In genomic region chr11:35664977-35665441, GRCh38 we compare ENCODE assay signal across 11 cellular contexts. TPM values are rescaled to one million over a fixed set of nuclear protein-coding genes. Genes with fewer than 3 reads are reported as not detected.
DNase-seq lines count a peak whose midpoint lies in the region; ATAC-seq, FAIRE-seq and TF ChIP-seq lines count a peak whose summit lies in the region.
"Had no signal": no experiment of that assay in that cellular context is flagged by ENCODE, and none has a peak within 500 bp of the region (broad histone marks: within the 10 kb centered on the region; RNA-seq: fewer than 3 reads in every experiment).

No MANE protein-coding gene starts in this region.

- TF ChIP-seq EP300 in K562 (IDR thresholded peaks at IDR 0.05; ENCODE audit: low read length), result no peak

- TF ChIP-seq RAD21 in K562 (CRISPR knock-in tag; conservative IDR thresholded peaks at IDR 0.05 in 1 of 2, IDR thresholded peaks at IDR 0.05 in 1 of 2), result no peak

- in situ Hi-C loops in KBM-7 (cut with MboI; ENCODE audit: low pct_unique_long_range_greater_than_20kb, low sequenced_read_pairs) (no loop called here), K562 (cut with MboI) (no loop called here)

- H3K9ac ChIP-seq in K562 (ENCODE audit: insufficient read depth in 1 of 2, low read depth in 2 of 2, low read length in 2 of 2), result peak overlapping the region in 1 of 2 experiments; percentile 78; a peak in 2 of 4 replicates
- H3K9ac ChIP-seq: parathyroid adenoma had no signal

- H3K4me3 Mint-ChIP-seq in Calu3 (ENCODE audit: low read depth, unreplicated experiment) (peak overlapping the region; percentile 92), nephron progenitor cell (peak overlapping the region; percentile 40)

- ATAC-seq in K562, result no peak
- no peak for ATAC-seq in GM19035 (IDR thresholded peaks at IDR 0.05; ENCODE audit: unreplicated experiment)

- no peaks in the 10 kb centered on the region for H3K27me3 Mint-ChIP-seq in Calu3 (ENCODE audit: unreplicated experiment)
- H3K27me3 Mint-ChIP-seq in nephron progenitor cell (ENCODE audit: low read depth, poor library complexity), result peaks cover 22% of the 10 kb centered on the region

- BruUV-seq in Calu3 (replicated peaks; lab: Mats Ljungman, UMichigan), result no TSS peak
- no TSS peak for BruUV-seq in K562 (replicated peaks; lab: Mats Ljungman, UMichigan)

- DNase-seq in Calu3, result no peak
- peak; percentile 16 for DNase-seq in KBM-7
- peak in 1 of 4 experiments; percentile 25 for DNase-seq in K562 (ENCODE audit: extremely low read depth in 1 of 4, low spot score in 3 of 4)
- DNase-seq in nephron progenitor cell, result no peak
- no peak for DNase-seq in LoVo (ENCODE audit: low spot score)
- DNase-seq in activated CD4-positive, CD25-positive, alpha-beta regulatory T cell (lab: John Stamatoyannopoulos, UW), result no peak
- DNase-seq: anterior cingulate cortex, NCI-H446 had no signal

- POLR2A ChIA-PET in K562 (lab: Yijun Ruan, JAX), result no interaction called here

- H3K27ac ChIP-seq in K562 (ENCODE audit: extremely low read depth, low read depth, low read length), result peak overlapping the region; percentile 29; the same call in 1 of the 3 replicates
- H3K27ac ChIP-seq: parathyroid adenoma had no signal

- no peak for TF ChIP-seq CTCF in Calu3 (IDR thresholded peaks at IDR 0.05; ENCODE audit: unreplicated experiment)
- no peak for TF ChIP-seq CTCF in K562 (IDR thresholded peaks at IDR 0.05 in 2 of 3, conservative IDR thresholded peaks at IDR 0.05 in 1 of 3; ENCODE audit: insufficient read depth in 2 of 3, low read depth in 1 of 3, low read length in 3 of 3)
- TF ChIP-seq CTCF in nephron progenitor cell (IDR thresholded peaks at IDR 0.05), result no peak

- H3K27ac Mint-ChIP-seq in Calu3 (ENCODE audit: unreplicated experiment), result no peak overlapping the region
- no peak overlapping the region for H3K27ac Mint-ChIP-seq in nephron progenitor cell

- peaks cover 68% of the 10 kb centered on the region for H3K79me2 ChIP-seq in K562 (ENCODE audit: control insufficient read depth, insufficient read depth, low read length)

- FAIRE-seq in K562 (lab: Jason Lieb, UNC), result no peak
- FAIRE-seq: islet of Langerhans had no signal

- 1% methylated on average over 5 of the region's 5 CpGs for WGBS in K562 (ENCODE audit: insufficient coverage, low coverage, missing lambda C conversion rate)

- H3K9me3 ChIP-seq in K562 (replicated peaks; ENCODE audit: control insufficient read depth, insufficient read depth, low read depth, low read length), result no peaks in the 10 kb centered on the region

- CTCF ChIA-PET in Calu3 (lab: Charles Lee) (no interaction called here), K562 (lab: Yijun Ruan, JAX; ENCODE audit: low intra/inter-chr PET ratio) (no interaction called here)

- H3K9me3 Mint-ChIP-seq in Calu3 (ENCODE audit: low read depth, unreplicated experiment) (peaks cover 17% of the 10 kb centered on the region), nephron progenitor cell (peaks cover 63% of the 10 kb centered on the region)

- no peaks in the 10 kb centered on the region for H4K20me1 ChIP-seq in K562 (replicated peaks; ENCODE audit: control insufficient read depth, insufficient read depth, low read length)

- intact Hi-C loops in Calu3 (cut with micrococcal nuclease; ENCODE audit: unreplicated experiment) (loop anchor here (5.0 kb wide), 1 partner anchor 48 kb away; the partner anchor contains the start of gene FJX1), K562 (cut with micrococcal nuclease) (no loop called here)

- H3K4me3 ChIP-seq in K562, result peak overlapping the region; percentile 58

- H3K4me1 ChIP-seq in K562 (replicated peaks in 1 of 2; ENCODE audit: control insufficient read depth in 2 of 2, insufficient read depth in 2 of 2, low read length in 2 of 2), result peaks cover 0 to 16% of the 10 kb centered on the region in 2 experiments; a peak in 3 of 5 replicates
- H3K4me1 ChIP-seq: parathyroid adenoma had no signal

- H2AFZ ChIP-seq in K562 (ENCODE audit: low read depth, low read length), result no peak overlapping the region
- H2AFZ ChIP-seq: parathyroid adenoma had no signal

- H3K36me3 Mint-ChIP-seq in Calu3 (ENCODE audit: insufficient read depth, unreplicated experiment) (peaks cover 30% of the 10 kb centered on the region), nephron progenitor cell (ENCODE audit: low read depth) (peaks cover 66% of the 10 kb centered on the region)

- H3K27me3 ChIP-seq in K562 (ENCODE audit: control insufficient read depth in 2 of 2, insufficient read depth in 2 of 2, low read length in 2 of 2), result no peaks in the 10 kb centered on the region; a peak in 1 of 5 replicates

- no peaks in the 10 kb centered on the region for H3K9me1 ChIP-seq in K562 (ENCODE audit: control insufficient read depth, insufficient read depth, low read length)

- peaks cover 28% of the 10 kb centered on the region for H3K4me1 Mint-ChIP-seq in Calu3 (ENCODE audit: low read depth, unreplicated experiment)
- H3K4me1 Mint-ChIP-seq in nephron progenitor cell, result peaks cover 36% of the 10 kb centered on the region

- H3K4me2 ChIP-seq in K562 (ENCODE audit: insufficient read depth, low read length), result peak overlapping the region; percentile 92

- H3K36me3 ChIP-seq in K562 (ENCODE audit: control insufficient read depth, insufficient read depth, low read length), result peaks cover 9% of the 10 kb centered on the region; the same call in 2 of the 3 replicates

- no peak for TF ChIP-seq POLR2A in K562 (conservative IDR thresholded peaks at IDR 0.05)

TF ChIP-seq in K562, 482 proteins besides CTCF, POLR2A, EP300 and RAD21 (continues in another document):
- TF ChIP-seq UBTF (IDR thresholded peaks at IDR 0.05; ENCODE audit: borderline replicate concordance in 1 of 2, low read depth in 2 of 2, low read length in 2 of 2) (no peak), ATF1 (CRISPR knock-in tag; IDR thresholded peaks at IDR 0.05) (no peak), ATF1 (tag; IDR thresholded peaks at IDR 0.05) (no peak), ID3 (CRISPR knock-in tag; IDR thresholded peaks at IDR 0.05) (no peak), ID3 (tag; IDR thresholded peaks at IDR 0.05) (no peak)

RNA-seq across cellular contexts. Expression of gene TRIM44, which starts 2.4 kb away (rescaled TPM):
- 71.3 and 78.2 TPM in 2 replicates for total RNA-seq in Calu3 (2022)
- total RNA-seq in K562 (2011; cell fraction: chromatin; rRNA removed; ENCODE audit: low replicate concordance), result 15.0 and 29.3 TPM in 2 replicates
- total RNA-seq in K562 (2011; cell fraction: nucleolus; rRNA removed), result 4.5 and 8.6 TPM in 2 replicates
- 12.8 and 26.0 TPM in 2 replicates for total RNA-seq in K562 (2011; cell fraction: nucleoplasm; rRNA removed)
- 20.7 and 37.0 TPM in 2 replicates for total RNA-seq in K562 (2014; rRNA removed)
- 38.0 and 40.3 TPM in 2 replicates for total RNA-seq in K562 (2014; rRNA removed; fragmentation: Illumina TruSeq; extraction: Trizol)
- 30.3 and 31.9 TPM in 2 replicates for total RNA-seq in K562 (2015; rRNA removed; fragmentation: Illumina TruSeq; extraction: Trizol)
- 52.3 and 62.5 TPM in 2 replicates for total RNA-seq in K562 (2021)
- 101 and 105 TPM in 2 replicates for polyA plus RNA-seq in K562 (2011; rRNA removed)
- polyA plus RNA-seq in K562 (2011; cell fraction: cytosol; rRNA removed), result 33.2 and 61.8 TPM in 2 replicates
- polyA plus RNA-seq in K562 (2011; cell fraction: nucleus; rRNA removed), result 96.2 and 126 TPM in 2 replicates
- 36.5 and 64.3 TPM in 2 replicates for polyA plus RNA-seq in K562 (2012)
- polyA plus RNA-seq in K562 (2014; fragmentation: Illumina TruSeq; extraction: Trizol), result 79.0 and 89.1 TPM in 2 replicates
- 10 to 100 TPM in 1 of 2 experiments, 1 to 10 TPM in 1; 8.3 to 12.1 TPM for polyA plus RNA-seq in K562 (2014; fragmentation: Nextera tagmentation; extraction: Ambion mirVana)
- 20.9 and 37.2 TPM in 2 replicates for polyA plus RNA-seq in K562 (2014; rRNA removed)
- polyA minus RNA-seq in K562 (2011; rRNA and poly(A)+ RNA removed), result 136 and 153 TPM in 2 replicates
- polyA minus RNA-seq in K562 (2011; cell fraction: cytosol; rRNA and poly(A)+ RNA removed), result 42.9 and 45.3 TPM in 2 replicates
- 9.0 and 16.4 TPM in 2 replicates for polyA minus RNA-seq in K562 (2011; cell fraction: nucleus; rRNA and poly(A)+ RNA removed)

RNA-seq across cellular contexts. Expression of gene FJX1, which starts 46.7 kb away (rescaled TPM):
- total RNA-seq in Calu3 (2022) (19.1 and 19.8 TPM in 2 replicates), K562 (2014; rRNA removed) (2.0 and 2.9 TPM in 2 replicates), K562 (2014; rRNA removed; fragmentation: Illumina TruSeq; extraction: Trizol) (1.2 TPM in 2 replicates), K562 (2015; rRNA removed; fragmentation: Illumina TruSeq; extraction: Trizol) (0.72 and 1.1 TPM in 2 replicates), K562 (2021) (2.7 and 3.7 TPM in 2 replicates)
- 0.53 and 1.1 TPM in 2 replicates for total RNA-seq in K562 (2011; cell fraction: chromatin; rRNA removed; ENCODE audit: low replicate concordance)
- 1.4 and 2.8 TPM in 2 replicates for total RNA-seq in K562 (2011; cell fraction: nucleolus; rRNA removed)
- 0.61 and 1.0 TPM in 2 replicates for total RNA-seq in K562 (2011; cell fraction: nucleoplasm; rRNA removed)
- polyA plus RNA-seq in K562 (2011; rRNA removed) (0.22 and 0.95 TPM in 2 replicates), K562 (2014; fragmentation: Illumina TruSeq; extraction: Trizol) (0.64 and 0.66 TPM in 2 replicates), K562 (2014; fragmentation: Nextera tagmentation; extraction: Ambion mirVana) (under 1 TPM; 0.10 to 0.38 TPM), K562 (2014; rRNA removed) (0.58 and 0.84 TPM in 2 replicates)
- 0.19 and 2.6 TPM in 2 replicates for polyA plus RNA-seq in K562 (2011; cell fraction: cytosol; rRNA removed)
- polyA plus RNA-seq in K562 (2011; cell fraction: nucleus; rRNA removed), result 0.39 and 2.5 TPM in 2 replicates
- polyA plus RNA-seq in K562 (2012), result 0.58 and 2.0 TPM in 2 replicates
- 0.09 and 0.32 TPM in 2 replicates for polyA minus RNA-seq in K562 (2011; rRNA and poly(A)+ RNA removed)
- 0.82 and 1.4 TPM in 2 replicates for polyA minus RNA-seq in K562 (2011; cell fraction: cytosol; rRNA and poly(A)+ RNA removed)
- polyA minus RNA-seq in K562 (2011; cell fraction: nucleus; rRNA and poly(A)+ RNA removed), result 0.67 and 1.8 TPM in 2 replicates
